8 cellular contexts compared by ENCODE assay signal in the genomic region with DNA sequence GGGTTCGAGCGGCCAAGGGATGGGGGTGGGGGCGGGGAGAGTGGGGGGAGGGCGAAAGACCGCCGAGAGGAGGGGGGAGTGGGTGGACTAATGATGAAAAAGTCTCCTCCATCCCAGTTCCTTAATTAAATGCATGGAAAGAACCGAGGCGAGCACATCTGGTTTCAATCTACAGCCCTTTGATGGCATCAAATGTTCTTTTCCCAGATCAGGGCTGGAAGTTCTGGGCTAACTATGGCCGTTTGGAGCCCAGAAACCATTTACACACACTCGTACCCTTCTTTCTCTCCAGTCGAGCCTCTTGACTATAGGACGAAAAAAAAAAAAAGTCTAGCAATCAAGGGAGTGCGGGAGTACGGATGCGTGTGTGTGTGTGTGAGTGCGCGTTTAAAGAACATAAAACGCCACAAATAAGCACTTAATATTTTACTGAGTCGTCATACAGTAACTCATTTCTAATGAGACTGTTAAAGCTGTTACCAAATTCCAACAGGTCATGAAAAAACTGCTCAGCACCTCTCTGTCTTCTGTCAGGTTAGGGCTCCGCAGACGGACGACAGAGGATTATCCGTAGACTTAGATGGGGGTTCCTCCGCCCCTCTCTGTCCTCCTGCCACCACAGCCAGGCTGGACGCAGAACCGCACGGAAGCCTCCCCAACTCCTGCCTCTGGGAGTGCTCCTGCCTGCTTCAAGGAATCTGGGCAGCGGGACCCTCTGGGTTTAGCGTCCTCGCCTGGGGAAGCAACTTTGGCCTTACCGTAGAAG. TPM values are rescaled to one million over a fixed set of nuclear protein-coding genes. Genes with fewer than 3 reads are reported as not detected.
DNase-seq lines count a peak whose midpoint lies in the region; ATAC-seq and TF ChIP-seq lines count a peak whose summit lies in the region.

No MANE protein-coding gene starts in this region.

- in situ Hi-C loops in GM23248 (cut with MboI): loop anchor here (5.0 to 10.0 kb wide), 3 partner anchors 75 to 647 kb away; a partner anchor contains a TSS
- in situ Hi-C loops in astrocyte of the spinal cord (cut with HindIII; ENCODE audit: low sequenced_read_pairs): no loop called here

- H2AFZ ChIP-seq in GM23248: peak overlapping the region; percentile 67

- H3K79me2 ChIP-seq in GM23248 (ENCODE audit: insufficient read depth): peaks cover 47% of the 10 kb centered on the region

- no peaks in the 10 kb centered on the region for H4K20me1 ChIP-seq in GM23248 (ENCODE audit: insufficient read depth)

- TF ChIP-seq CTCF in astrocyte of the spinal cord (IDR thresholded peaks at IDR 0.05; ENCODE audit: low read depth, low read length) (peak; percentile 1), colonic mucosa (IDR thresholded peaks at IDR 0.05) (no peak)

- H3K4me2 ChIP-seq in GM23248 (ENCODE audit: unreplicated experiment): peak overlapping the region; percentile 99

- H3K4me1 ChIP-seq in GM23248 (ENCODE audit: insufficient read depth) (peaks cover 1% of the 10 kb centered on the region; the same call in 1 of the 2 replicates), subcutaneous abdominal adipose tissue (ENCODE audit: control insufficient read depth in 5 of 5, insufficient read depth in 5 of 5, low read length in 5 of 5) (peaks cover 1 to 41% (median 34%) of the 10 kb centered on the region in 5 donors), colonic mucosa (peaks cover 7% of the 10 kb centered on the region)

- no peaks in the 10 kb centered on the region for H3K9me3 ChIP-seq in GM23248 (ENCODE audit: low read depth)
- H3K9me3 ChIP-seq in iPS-18c (ENCODE audit: control insufficient read depth, insufficient read depth, low read length): peaks cover 5% of the 10 kb centered on the region
- H3K9me3 ChIP-seq in subcutaneous abdominal adipose tissue (ENCODE audit: control insufficient read depth in 5 of 5, low read length in 5 of 5): no peaks in the 10 kb centered on the region
- H3K9me3 ChIP-seq in colonic mucosa: no peaks in the 10 kb centered on the region

- H3K27me3 ChIP-seq in GM23248 (replicated peaks; ENCODE audit: insufficient read depth): no peaks in the 10 kb centered on the region
- peaks cover 30 to 64% (median 43%) of the 10 kb centered on the region in 5 donors for H3K27me3 ChIP-seq in subcutaneous abdominal adipose tissue (ENCODE audit: control insufficient read depth in 5 of 5, insufficient read depth in 4 of 5, low read length in 5 of 5)
- peaks cover 71% of the 10 kb centered on the region for H3K27me3 ChIP-seq in colonic mucosa

- intact Hi-C loops in colonic mucosa (cut with DNase I): no loop called here

- H3K4me3 ChIP-seq in GM23248: peak overlapping the region; percentile 96
- peak overlapping the region; percentile 89 for H3K4me3 ChIP-seq in astrocyte of the spinal cord (ENCODE audit: low read depth, low read length)
- H3K4me3 ChIP-seq in iPS-18c (ENCODE audit: insufficient read depth, low read depth, low read length): peak overlapping the region; percentile 26; the same call in 1 of the 2 replicates
- H3K4me3 ChIP-seq in subcutaneous abdominal adipose tissue (ENCODE audit: low read depth in 1 of 5, low read length in 5 of 5): peak overlapping the region; percentile 44 to 81 (median 66)
- no peak overlapping the region for H3K4me3 ChIP-seq in colonic mucosa

- no peaks in the 10 kb centered on the region for H3K9me2 ChIP-seq in GM23248 (ENCODE audit: insufficient read depth)

- H3K9ac ChIP-seq in GM23248 (peak overlapping the region; percentile 99), subcutaneous abdominal adipose tissue (ENCODE audit: low read length in 5 of 5) (peak overlapping the region in 2 of 5 donors; percentile 53 to 59), colonic mucosa (ENCODE audit: low read depth in 2 of 2, low read length in 2 of 2) (no peak overlapping the region)

- H3K27ac ChIP-seq in GM23248: peak overlapping the region; percentile 97
- peak overlapping the region; percentile 80 for H3K27ac ChIP-seq in subcutaneous abdominal adipose tissue (ENCODE audit: low read depth, low read length)
- H3K27ac ChIP-seq in colonic mucosa: no peak overlapping the region

- peaks cover 22% of the 10 kb centered on the region for H3F3A ChIP-seq in GM23248 (ENCODE audit: insufficient read depth)

- ATAC-seq in GM21423 (IDR thresholded peaks at IDR 0.05; ENCODE audit: unreplicated experiment): no peak

- 1% methylated on average over 29 to 31 of the region's 31 CpGs for WGBS in GM23248 (ENCODE audit: low coverage in 1 of 2, low lambda C conversion rate in 2 of 2, missing lambda C conversion rate in 2 of 2), 2 experiments

- DNase-seq in GM23248 (peak; percentile 78), astrocyte of the spinal cord (ENCODE audit: low read depth, low spot score) (peak; percentile 67), colonic mucosa (no peak), 8988T (no peak)
- no peak for DNase-seq in activated naive CD4-positive, alpha-beta T cell (lab: John Stamatoyannopoulos, UW)

- H3K36me3 ChIP-seq in GM23248 (ENCODE audit: low read depth) (no peaks in the 10 kb centered on the region), subcutaneous abdominal adipose tissue (ENCODE audit: control insufficient read depth in 5 of 5, insufficient read depth in 5 of 5, low read length in 5 of 5) (peaks cover 0 to 3% (median 0%) of the 10 kb centered on the region in 5 donors), colonic mucosa (no peaks in the 10 kb centered on the region)

RNA-seq across cellular contexts. Expression of a gene that starts 2.1 kb away (rescaled TPM):
- 179 and 191 TPM in 2 replicates for total RNA-seq in GM23248 (2014; rRNA removed; shearing (Covaris generic))
- polyA plus RNA-seq in GM23248 (2016; fragmentation: Nextera tagmentation; extraction: Ambion mirVana): 38.8 and 40.1 TPM in 2 replicates
- total RNA-seq in colonic mucosa: 1 to 10 TPM; 1.5 to 2.5 TPM

Comparison
In these comparisons a context has a peak if more than half of its experiments do, and no peak if none do; other contexts are left out.
1. DNase-seq: peak in GM23248 (single experiment) and astrocyte of the spinal cord (single experiment); none in colonic mucosa (single experiment), activated naive CD4-positive, alpha-beta T cell (0 of 4) and 8988T (single experiment).
2. RNA of a gene that starts 2.1 kb away (total RNA-seq): 179 to 191 TPM in GM23248; 1.5 to 2.5 TPM in colonic mucosa; every median in the first group is over 10 times any median in the second.